Comparison of ENCODE assay signal across 24 cellular contexts in the genomic region with DNA sequence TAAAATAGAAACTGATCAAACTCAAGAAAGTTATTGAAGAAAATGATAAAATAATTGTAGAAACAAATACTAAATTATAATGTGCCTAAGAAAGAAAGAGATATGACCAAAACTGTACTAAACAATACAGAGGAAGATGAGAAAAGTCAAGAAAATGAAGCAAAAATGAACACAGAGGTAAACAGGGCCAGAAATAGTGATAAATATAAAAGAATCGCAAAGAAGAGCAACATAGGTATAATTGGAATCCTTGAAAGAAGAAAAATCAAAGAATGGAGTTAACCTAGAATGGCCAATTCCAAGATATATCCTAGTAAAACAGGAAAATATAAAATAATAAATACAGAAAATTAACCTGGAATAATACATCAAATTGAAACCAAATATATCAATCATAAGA.
"Had no signal": no experiment of that assay in that cellular context is flagged by ENCODE, and none has a peak within 500 bp of the region (broad histone marks: within the 10 kb centered on the region; RNA-seq: fewer than 3 reads in every experiment).

No MANE protein-coding gene starts in this region.

- DNase-seq: hypothalamus; immature natural killer cell; kidney; left colon; left lung; lower lobe of right lung; mammary epithelial cell; mesenchymal stem cell; naive thymus-derived CD8-positive, alpha-beta T cell; nucleus accumbens; pancreas; posterior cingulate gyrus; retina; right cardiac atrium; spleen; stimulated activated CD4-positive, alpha-beta T cell treated with anti-CD3 and anti-CD28 coated beads, Interleukin-4, amount 100 ng/mL, for 24 hours; stimulated activated naive CD4-positive, alpha-beta T cell treated with Interleukin-2 at 50 U/mL for 16 hours; stimulated activated naive CD8-positive, alpha-beta T cell treated with anti-CD3 and anti-CD28 coated beads, Interleukin-15, amount 100 ng/mL, for 72 hours; testis; thyroid gland; transverse colon; upper lobe of left lung had no signal

- H3K9me3 ChIP-seq: prostate gland, testis had no signal

- H3K27me3 ChIP-seq: left lung, spleen, testis, thyroid gland, transverse colon, upper lobe of left lung had no signal

- H3K4me3 ChIP-seq: left lung, lower lobe of right lung, pancreas, prostate gland, skin epidermis, spleen, testis, thyroid gland, transverse colon, upper lobe of left lung had no signal

- H3K4me1 ChIP-seq: left lung, lower lobe of right lung, pancreas, prostate gland, spleen, testis, thyroid gland, transverse colon, upper lobe of left lung had no signal

- H3K36me3 ChIP-seq: left lung, lower lobe of right lung, pancreas, prostate gland, spleen, thyroid gland, transverse colon, upper lobe of left lung had no signal

- H3K27ac ChIP-seq: left lung, lower lobe of right lung, pancreas, prostate gland, skin epidermis, spleen, testis, thyroid gland, transverse colon, upper lobe of left lung had no signal
